In the genomic region with DNA sequence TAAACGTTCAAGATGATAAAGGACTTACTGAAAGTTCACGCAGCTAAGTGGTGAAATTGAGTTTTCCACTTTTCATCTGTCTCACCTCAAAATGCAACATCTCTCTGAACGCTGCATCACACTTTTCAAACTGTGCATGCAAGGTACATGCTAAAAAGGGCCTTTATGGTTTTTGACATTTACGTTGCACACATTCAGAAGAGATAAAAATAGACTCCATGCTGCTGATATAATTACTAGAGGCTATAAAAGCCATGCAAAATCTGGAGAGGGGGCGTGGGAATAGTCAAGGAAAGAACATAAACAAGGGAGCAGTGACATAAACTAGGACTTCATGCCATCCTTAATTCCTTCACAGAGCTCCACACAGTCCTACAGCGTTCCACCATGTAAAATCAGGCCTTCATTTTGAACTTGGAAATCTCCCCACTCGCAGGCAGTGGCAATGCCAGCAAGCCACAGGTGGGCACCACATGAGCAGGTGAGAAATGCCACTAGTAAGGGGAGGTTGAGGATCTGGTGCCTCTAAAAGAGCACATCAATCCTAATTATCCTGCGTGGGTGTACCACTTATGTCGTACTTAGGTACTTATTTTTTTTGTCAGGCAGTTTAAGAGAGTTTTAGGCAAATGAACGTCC, we compare ENCODE assay signal across 14 cellular contexts.
DNase-seq lines count a peak whose midpoint lies in the region; ATAC-seq and TF ChIP-seq lines count a peak whose summit lies in the region.
"Had no signal": no experiment of that assay in that cellular context is flagged by ENCODE, and none has a peak within 500 bp of the region (broad histone marks: within the 10 kb centered on the region; RNA-seq: fewer than 3 reads in every experiment).

No MANE protein-coding gene starts in this region.

- H3K4me1 Mint-ChIP-seq in stimulated activated naive B cell treated with anti-CD40 and anti-IgM and Interleukin-4, amounts not matched to agents 10 μg/mL and 1 μg/mL and 100 μg/mL, for 72 hours, result peaks cover 43 to 76% of the 10 kb centered on the region in 2 donors
- H3K4me1 Mint-ChIP-seq in neural progenitor cell, result peaks cover 67% of the 10 kb centered on the region

- TF ChIP-seq CTCF in OCI-LY3 (IDR thresholded peaks at IDR 0.05; ENCODE audit: low read depth, low read length), result no peak
- TF ChIP-seq CTCF in neural progenitor cell (IDR thresholded peaks at IDR 0.05), result no peak

- no peaks in the 10 kb centered on the region; the same call in 1 of the 2 replicates for H4K20me1 ChIP-seq in OCI-LY3 (ENCODE audit: insufficient read depth, low read length)
- H4K20me1 ChIP-seq in neural progenitor cell (ENCODE audit: low read depth), result peaks cover 73% of the 10 kb centered on the region

- DNase-seq in left ventricle myocardium superior, result no peak
- no peak for DNase-seq in stimulated activated naive B cell treated with anti-CD40 and anti-IgM and Interleukin-4, amounts not matched to agents 10 μg/mL and 1 μg/mL and 100 μg/mL, for 72 hours
- DNase-seq in hippocampal formation (lab: John Stamatoyannopoulos, UW), result no peak
- DNase-seq in neural progenitor cell (ENCODE audit: low spot score), result no peak
- DNase-seq in DMS153 (lab: John Stamatoyannopoulos, UW), result no peak
- no peak for DNase-seq in GM19238 (ENCODE audit: insufficient read length, low spot score)
- DNase-seq: activated naive CD4-positive, alpha-beta T cell; DMS53; PC-3 had no signal

- no peaks in the 10 kb centered on the region for H3K27me3 ChIP-seq in OCI-LY3 (ENCODE audit: low read depth, low read length)
- no peaks in the 10 kb centered on the region for H3K27me3 ChIP-seq in neural progenitor cell

- peak overlapping the region; percentile 73 for H3K4me3 ChIP-seq in OCI-LY3 (ENCODE audit: low read length)
- H3K4me3 ChIP-seq in neural progenitor cell, result no peak overlapping the region

- H3K79me2 ChIP-seq in OCI-LY3 (ENCODE audit: low read length), result peaks cover 4% of the 10 kb centered on the region; the same call in 1 of the 2 replicates
- peaks cover 98% of the 10 kb centered on the region for H3K79me2 ChIP-seq in neural progenitor cell (ENCODE audit: low read depth)

- H3F3A ChIP-seq in neural progenitor cell (ENCODE audit: low read depth), result peaks cover 51% of the 10 kb centered on the region

- ATAC-seq in GM18907 (IDR thresholded peaks at IDR 0.05; ENCODE audit: unreplicated experiment) (peak; percentile 23), left ventricle myocardium superior (peak; percentile 30)
- peak in 1 of 2 donors; percentile 5 for ATAC-seq in stimulated activated naive B cell treated with anti-CD40 and anti-IgM and Interleukin-4, amounts not matched to agents 10 μg/mL and 1 μg/mL and 100 μg/mL, for 72 hours (replicated peaks)
- ATAC-seq: PC-3 had no signal

- peaks cover 12 to 19% of the 10 kb centered on the region in 2 donors for H3K36me3 Mint-ChIP-seq in stimulated activated naive B cell treated with anti-CD40 and anti-IgM and Interleukin-4, amounts not matched to agents 10 μg/mL and 1 μg/mL and 100 μg/mL, for 72 hours
- peaks cover 20% of the 10 kb centered on the region for H3K36me3 Mint-ChIP-seq in neural progenitor cell

- intact Hi-C loops in left ventricle myocardium superior (cut with micrococcal nuclease), result no loop called here

- H3K9me3 Mint-ChIP-seq in stimulated activated naive B cell treated with anti-CD40 and anti-IgM and Interleukin-4, amounts not matched to agents 10 μg/mL and 1 μg/mL and 100 μg/mL, for 72 hours, result peaks cover 6% of the 10 kb centered on the region in 2 donors
- peaks cover 7% of the 10 kb centered on the region for H3K9me3 Mint-ChIP-seq in neural progenitor cell

- peak overlapping the region; percentile 40; the same call in 1 of the 2 replicates for H3K9ac ChIP-seq in OCI-LY3 (ENCODE audit: low read length)
- H3K9ac ChIP-seq in neural progenitor cell, result no peak overlapping the region

- no peaks in the 10 kb centered on the region for H3K27me3 Mint-ChIP-seq in stimulated activated naive B cell treated with anti-CD40 and anti-IgM and Interleukin-4, amounts not matched to agents 10 μg/mL and 1 μg/mL and 100 μg/mL, for 72 hours
- H3K27me3 Mint-ChIP-seq in neural progenitor cell (ENCODE audit: insufficient read depth, low read depth), result peaks cover 2% of the 10 kb centered on the region

- H3K4me1 ChIP-seq in OCI-LY3 (ENCODE audit: low read length) (peaks cover 29% of the 10 kb centered on the region), neural progenitor cell (peaks cover 49% of the 10 kb centered on the region)

- H3K9me3 ChIP-seq in OCI-LY3 (ENCODE audit: insufficient read depth, low read length) (no peaks in the 10 kb centered on the region), neural progenitor cell (ENCODE audit: low read depth) (no peaks in the 10 kb centered on the region)

- H3K27ac ChIP-seq in OCI-LY3 (ENCODE audit: low read length) (no peak overlapping the region), neural progenitor cell (no peak overlapping the region)
- H3K27ac ChIP-seq: VCaP had no signal

- H3K4me2 ChIP-seq in OCI-LY3 (ENCODE audit: low read length), result peak overlapping the region; percentile 92
- H3K4me2 ChIP-seq in neural progenitor cell, result no peak overlapping the region

- no peaks in the 10 kb centered on the region for H3K36me3 ChIP-seq in OCI-LY3 (replicated peaks; ENCODE audit: low read depth, low read length)
- no peaks in the 10 kb centered on the region for H3K36me3 ChIP-seq in neural progenitor cell

- 0 out of 2 replicates have a peak overlapping the region, but pooled peaks have one; percentile 25 for H2AFZ ChIP-seq in OCI-LY3 (ENCODE audit: low read depth, low read length)
- no peak overlapping the region for H2AFZ ChIP-seq in neural progenitor cell (replicated peaks)

- H3K27ac Mint-ChIP-seq in stimulated activated naive B cell treated with anti-CD40 and anti-IgM and Interleukin-4, amounts not matched to agents 10 μg/mL and 1 μg/mL and 100 μg/mL, for 72 hours, result peak overlapping the region; percentile 47
- H3K27ac Mint-ChIP-seq in neural progenitor cell, result no peak overlapping the region
- H3K27ac Mint-ChIP-seq: progenitor cell of endocrine pancreas had no signal

- no peak overlapping the region for H3K4me3 Mint-ChIP-seq in stimulated activated naive B cell treated with anti-CD40 and anti-IgM and Interleukin-4, amounts not matched to agents 10 μg/mL and 1 μg/mL and 100 μg/mL, for 72 hours
- no peak overlapping the region for H3K4me3 Mint-ChIP-seq in neural progenitor cell
- H3K4me3 Mint-ChIP-seq: H9 had no signal
